In the genomic region with DNA sequence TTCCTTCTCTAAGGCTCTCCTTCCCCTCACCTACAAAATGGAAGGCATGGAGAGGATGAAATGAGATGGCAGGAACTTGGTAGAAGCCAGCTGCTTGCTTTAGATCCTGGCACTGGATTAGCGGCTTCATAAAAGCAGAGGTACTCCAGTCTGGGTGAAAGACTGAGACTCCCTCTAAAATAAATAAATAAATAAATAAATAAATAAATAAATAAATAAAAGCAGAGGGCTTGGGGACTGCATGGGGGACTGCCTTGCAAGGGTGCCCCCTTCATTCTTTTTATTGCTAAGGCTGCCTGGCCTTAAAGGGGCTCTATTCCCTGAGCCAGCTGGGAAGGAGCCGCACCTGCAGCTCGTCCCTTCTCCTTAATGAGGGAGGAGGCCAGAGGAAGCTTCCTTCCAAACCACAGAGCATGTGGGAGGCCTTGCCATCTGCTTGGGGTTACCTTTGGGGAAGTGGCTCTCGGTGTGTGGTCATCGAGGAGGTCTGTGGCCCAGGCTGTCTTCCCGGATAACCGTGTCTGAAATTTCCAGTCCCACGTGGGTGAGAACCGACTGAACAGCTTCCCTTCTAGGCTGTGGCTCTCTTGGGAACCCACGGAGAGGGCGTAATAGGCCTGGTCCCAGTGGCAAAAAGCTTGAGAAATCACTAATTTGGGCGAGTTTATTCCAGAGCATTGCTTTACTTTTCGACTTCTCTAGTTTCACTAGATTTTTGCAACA, we compare ENCODE assay signal across 1 cellular context.
TF ChIP-seq lines count a peak whose summit lies in the region.

No MANE protein-coding gene starts in this region.

TF ChIP-seq in K562, 482 proteins besides CTCF, POLR2A, EP300 and RAD21 (continued from another document and continues in another):
- TF ChIP-seq, protein P1, sequence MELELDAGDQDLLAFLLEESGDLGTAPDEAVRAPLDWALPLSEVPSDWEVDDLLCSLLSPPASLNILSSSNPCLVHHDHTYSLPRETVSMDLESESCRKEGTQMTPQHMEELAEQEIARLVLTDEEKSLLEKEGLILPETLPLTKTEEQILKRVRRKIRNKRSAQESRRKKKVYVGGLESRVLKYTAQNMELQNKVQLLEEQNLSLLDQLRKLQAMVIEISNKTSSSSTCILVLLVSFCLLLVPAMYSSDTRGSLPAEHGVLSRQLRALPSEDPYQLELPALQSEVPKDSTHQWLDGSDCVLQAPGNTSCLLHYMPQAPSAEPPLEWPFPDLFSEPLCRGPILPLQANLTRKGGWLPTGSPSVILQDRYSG (tag; conservative IDR thresholded peaks at IDR 0.05; ENCODE audit: low read depth): no peak
- TF ChIP-seq NR1H2 (CRISPR knock-in tag; IDR thresholded peaks at IDR 0.05) (no peak), BHLHE40 (IDR thresholded peaks at IDR 0.05; ENCODE audit: low read length) (peak; percentile 45; the same call in 1 of the 2 replicates), RBBP5 (IDR thresholded peaks at IDR 0.05; ENCODE audit: borderline replicate concordance, insufficient read depth, low read length, poor library complexity, severe bottlenecking) (peak; percentile 35), KLF6 (CRISPR knock-in tag; IDR thresholded peaks at IDR 0.05; ENCODE audit: borderline replicate concordance) (no peak), FOXA1 (IDR thresholded peaks at IDR 0.05; ENCODE audit: borderline replicate concordance) (no peak), GABPB2 (CRISPR knock-in tag; conservative IDR thresholded peaks at IDR 0.05) (no peak), HMGN3 (IDR thresholded peaks at IDR 0.05; ENCODE audit: borderline replicate concordance, extremely low read depth, insufficient read length, low read depth, low read length) (no peak), ZNF583 (CRISPR knock-in tag; IDR thresholded peaks at IDR 0.05) (no peak), SMAD1 (IDR thresholded peaks at IDR 0.05; ENCODE audit: low read depth, low read length, partially characterized antibody) (no peak), NR4A1 (CRISPR knock-in tag; IDR thresholded peaks at IDR 0.05) (no peak), NR4A1 (tag; IDR thresholded peaks at IDR 0.05) (no peak), HLTF (IDR thresholded peaks at IDR 0.05) (no peak), SRSF3 (IDR thresholded peaks at IDR 0.05; ENCODE audit: insufficient read depth, low read length) (no peak), MAZ (CRISPR knock-in tag; conservative IDR thresholded peaks at IDR 0.05 in 1 of 2, IDR thresholded peaks at IDR 0.05 in 1 of 2) (0 out of 4 replicates have a peak, but pooled peaks of 1 of the 2 experiments have one; percentile 21), ZZZ3 (IDR thresholded peaks at IDR 0.05) (no peak), ZBTB17 (CRISPR knock-in tag; IDR thresholded peaks at IDR 0.05) (0 out of 2 replicates have a peak, but pooled peaks have one; percentile 34), OTX1 (CRISPR knock-in tag; IDR thresholded peaks at IDR 0.05) (no peak), TAL1 (IDR thresholded peaks at IDR 0.05) (peak; percentile 46), ASH1L (IDR thresholded peaks at IDR 0.05; ENCODE audit: borderline replicate concordance, low read depth, partially characterized antibody) (no peak), CC2D1A (IDR thresholded peaks at IDR 0.05) (no peak), MBD2 (IDR thresholded peaks at IDR 0.05; ENCODE audit: borderline replicate concordance, low read depth) (no peak), RBM22 (IDR thresholded peaks at IDR 0.05; ENCODE audit: low read depth, low read length, poor library complexity, severe bottlenecking) (no peak), DIDO1 (tag; IDR thresholded peaks at IDR 0.05; ENCODE audit: low read depth) (no peak), ZNF324 (CRISPR knock-in tag; IDR thresholded peaks at IDR 0.05) (no peak), STAG1 (CRISPR knock-in tag; IDR thresholded peaks at IDR 0.05; ENCODE audit: borderline replicate concordance) (no peak), ZNF212 (CRISPR knock-in tag; IDR thresholded peaks at IDR 0.05) (no peak), RCOR1 (IDR thresholded peaks at IDR 0.05; ENCODE audit: borderline replicate concordance in 1 of 2, low read depth in 2 of 2, low read length in 2 of 2) (0 out of 4 replicates have a peak, but pooled peaks of 1 of the 2 experiments have one; percentile 28), PHTF2 (CRISPR knock-in tag; IDR thresholded peaks at IDR 0.05) (no peak), FOXA3 (CRISPR knock-in tag; conservative IDR thresholded peaks at IDR 0.05 in 1 of 2, IDR thresholded peaks at IDR 0.05 in 1 of 2) (no peak), HOXB6 (CRISPR knock-in tag; IDR thresholded peaks at IDR 0.05; ENCODE audit: borderline replicate concordance) (no peak), TRIM28 (IDR thresholded peaks at IDR 0.05) (no peak), ZNF57 (CRISPR knock-in tag; IDR thresholded peaks at IDR 0.05) (no peak; the same call in 1 of the 2 replicates), ZNF384 (IDR thresholded peaks at IDR 0.05; ENCODE audit: low read depth, low read length) (no peak), LCOR (CRISPR knock-in tag; IDR thresholded peaks at IDR 0.05) (peak; percentile 64; the same call in 1 of the 2 replicates), ZNF143 (CRISPR knock-in tag; IDR thresholded peaks at IDR 0.05) (no peak), SMAD4 (CRISPR knock-in tag; conservative IDR thresholded peaks at IDR 0.05) (peak; percentile 49), ESRRB (CRISPR knock-in tag; IDR thresholded peaks at IDR 0.05; ENCODE audit: borderline replicate concordance) (no peak), ZNF140 (CRISPR knock-in tag; IDR thresholded peaks at IDR 0.05) (no peak), ZNF174 (CRISPR knock-in tag; IDR thresholded peaks at IDR 0.05) (no peak)
- TF ChIP-seq, protein P2, sequence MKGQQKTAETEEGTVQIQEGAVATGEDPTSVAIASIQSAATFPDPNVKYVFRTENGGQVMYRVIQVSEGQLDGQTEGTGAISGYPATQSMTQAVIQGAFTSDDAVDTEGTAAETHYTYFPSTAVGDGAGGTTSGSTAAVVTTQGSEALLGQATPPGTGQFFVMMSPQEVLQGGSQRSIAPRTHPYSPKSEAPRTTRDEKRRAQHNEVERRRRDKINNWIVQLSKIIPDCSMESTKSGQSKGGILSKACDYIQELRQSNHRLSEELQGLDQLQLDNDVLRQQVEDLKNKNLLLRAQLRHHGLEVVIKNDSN (CRISPR knock-in tag; IDR thresholded peaks at IDR 0.05): peak; percentile 65
- TF ChIP-seq, protein P3, sequence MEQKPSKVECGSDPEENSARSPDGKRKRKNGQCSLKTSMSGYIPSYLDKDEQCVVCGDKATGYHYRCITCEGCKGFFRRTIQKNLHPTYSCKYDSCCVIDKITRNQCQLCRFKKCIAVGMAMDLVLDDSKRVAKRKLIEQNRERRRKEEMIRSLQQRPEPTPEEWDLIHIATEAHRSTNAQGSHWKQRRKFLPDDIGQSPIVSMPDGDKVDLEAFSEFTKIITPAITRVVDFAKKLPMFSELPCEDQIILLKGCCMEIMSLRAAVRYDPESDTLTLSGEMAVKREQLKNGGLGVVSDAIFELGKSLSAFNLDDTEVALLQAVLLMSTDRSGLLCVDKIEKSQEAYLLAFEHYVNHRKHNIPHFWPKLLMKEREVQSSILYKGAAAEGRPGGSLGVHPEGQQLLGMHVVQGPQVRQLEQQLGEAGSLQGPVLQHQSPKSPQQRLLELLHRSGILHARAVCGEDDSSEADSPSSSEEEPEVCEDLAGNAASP (IDR thresholded peaks at IDR 0.05): no peak
- TF ChIP-seq, protein P4, sequence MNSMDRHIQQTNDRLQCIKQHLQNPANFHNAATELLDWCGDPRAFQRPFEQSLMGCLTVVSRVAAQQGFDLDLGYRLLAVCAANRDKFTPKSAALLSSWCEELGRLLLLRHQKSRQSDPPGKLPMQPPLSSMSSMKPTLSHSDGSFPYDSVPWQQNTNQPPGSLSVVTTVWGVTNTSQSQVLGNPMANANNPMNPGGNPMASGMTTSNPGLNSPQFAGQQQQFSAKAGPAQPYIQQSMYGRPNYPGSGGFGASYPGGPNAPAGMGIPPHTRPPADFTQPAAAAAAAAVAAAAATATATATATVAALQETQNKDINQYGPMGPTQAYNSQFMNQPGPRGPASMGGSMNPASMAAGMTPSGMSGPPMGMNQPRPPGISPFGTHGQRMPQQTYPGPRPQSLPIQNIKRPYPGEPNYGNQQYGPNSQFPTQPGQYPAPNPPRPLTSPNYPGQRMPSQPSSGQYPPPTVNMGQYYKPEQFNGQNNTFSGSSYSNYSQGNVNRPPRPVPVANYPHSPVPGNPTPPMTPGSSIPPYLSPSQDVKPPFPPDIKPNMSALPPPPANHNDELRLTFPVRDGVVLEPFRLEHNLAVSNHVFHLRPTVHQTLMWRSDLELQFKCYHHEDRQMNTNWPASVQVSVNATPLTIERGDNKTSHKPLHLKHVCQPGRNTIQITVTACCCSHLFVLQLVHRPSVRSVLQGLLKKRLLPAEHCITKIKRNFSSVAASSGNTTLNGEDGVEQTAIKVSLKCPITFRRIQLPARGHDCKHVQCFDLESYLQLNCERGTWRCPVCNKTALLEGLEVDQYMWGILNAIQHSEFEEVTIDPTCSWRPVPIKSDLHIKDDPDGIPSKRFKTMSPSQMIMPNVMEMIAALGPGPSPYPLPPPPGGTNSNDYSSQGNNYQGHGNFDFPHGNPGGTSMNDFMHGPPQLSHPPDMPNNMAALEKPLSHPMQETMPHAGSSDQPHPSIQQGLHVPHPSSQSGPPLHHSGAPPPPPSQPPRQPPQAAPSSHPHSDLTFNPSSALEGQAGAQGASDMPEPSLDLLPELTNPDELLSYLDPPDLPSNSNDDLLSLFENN (IDR thresholded peaks at IDR 0.05; ENCODE audit: low read depth in 2 of 2, low read length in 2 of 2): 0 out of 4 replicates have a peak, but pooled peaks of 1 of the 2 experiments have one; percentile 42
- TF ChIP-seq, protein P5, sequence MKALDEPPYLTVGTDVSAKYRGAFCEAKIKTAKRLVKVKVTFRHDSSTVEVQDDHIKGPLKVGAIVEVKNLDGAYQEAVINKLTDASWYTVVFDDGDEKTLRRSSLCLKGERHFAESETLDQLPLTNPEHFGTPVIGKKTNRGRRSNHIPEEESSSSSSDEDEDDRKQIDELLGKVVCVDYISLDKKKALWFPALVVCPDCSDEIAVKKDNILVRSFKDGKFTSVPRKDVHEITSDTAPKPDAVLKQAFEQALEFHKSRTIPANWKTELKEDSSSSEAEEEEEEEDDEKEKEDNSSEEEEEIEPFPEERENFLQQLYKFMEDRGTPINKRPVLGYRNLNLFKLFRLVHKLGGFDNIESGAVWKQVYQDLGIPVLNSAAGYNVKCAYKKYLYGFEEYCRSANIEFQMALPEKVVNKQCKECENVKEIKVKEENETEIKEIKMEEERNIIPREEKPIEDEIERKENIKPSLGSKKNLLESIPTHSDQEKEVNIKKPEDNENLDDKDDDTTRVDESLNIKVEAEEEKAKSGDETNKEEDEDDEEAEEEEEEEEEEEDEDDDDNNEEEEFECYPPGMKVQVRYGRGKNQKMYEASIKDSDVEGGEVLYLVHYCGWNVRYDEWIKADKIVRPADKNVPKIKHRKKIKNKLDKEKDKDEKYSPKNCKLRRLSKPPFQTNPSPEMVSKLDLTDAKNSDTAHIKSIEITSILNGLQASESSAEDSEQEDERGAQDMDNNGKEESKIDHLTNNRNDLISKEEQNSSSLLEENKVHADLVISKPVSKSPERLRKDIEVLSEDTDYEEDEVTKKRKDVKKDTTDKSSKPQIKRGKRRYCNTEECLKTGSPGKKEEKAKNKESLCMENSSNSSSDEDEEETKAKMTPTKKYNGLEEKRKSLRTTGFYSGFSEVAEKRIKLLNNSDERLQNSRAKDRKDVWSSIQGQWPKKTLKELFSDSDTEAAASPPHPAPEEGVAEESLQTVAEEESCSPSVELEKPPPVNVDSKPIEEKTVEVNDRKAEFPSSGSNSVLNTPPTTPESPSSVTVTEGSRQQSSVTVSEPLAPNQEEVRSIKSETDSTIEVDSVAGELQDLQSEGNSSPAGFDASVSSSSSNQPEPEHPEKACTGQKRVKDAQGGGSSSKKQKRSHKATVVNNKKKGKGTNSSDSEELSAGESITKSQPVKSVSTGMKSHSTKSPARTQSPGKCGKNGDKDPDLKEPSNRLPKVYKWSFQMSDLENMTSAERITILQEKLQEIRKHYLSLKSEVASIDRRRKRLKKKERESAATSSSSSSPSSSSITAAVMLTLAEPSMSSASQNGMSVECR (CRISPR knock-in tag; IDR thresholded peaks at IDR 0.05): no peak
- TF ChIP-seq, protein P6, sequence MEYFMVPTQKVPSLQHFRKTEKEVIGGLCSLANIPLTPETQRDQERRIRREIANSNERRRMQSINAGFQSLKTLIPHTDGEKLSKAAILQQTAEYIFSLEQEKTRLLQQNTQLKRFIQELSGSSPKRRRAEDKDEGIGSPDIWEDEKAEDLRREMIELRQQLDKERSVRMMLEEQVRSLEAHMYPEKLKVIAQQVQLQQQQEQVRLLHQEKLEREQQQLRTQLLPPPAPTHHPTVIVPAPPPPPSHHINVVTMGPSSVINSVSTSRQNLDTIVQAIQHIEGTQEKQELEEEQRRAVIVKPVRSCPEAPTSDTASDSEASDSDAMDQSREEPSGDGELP (CRISPR knock-in tag; IDR thresholded peaks at IDR 0.05; ENCODE audit: borderline replicate concordance): peak; percentile 82
- TF ChIP-seq, protein P7, sequence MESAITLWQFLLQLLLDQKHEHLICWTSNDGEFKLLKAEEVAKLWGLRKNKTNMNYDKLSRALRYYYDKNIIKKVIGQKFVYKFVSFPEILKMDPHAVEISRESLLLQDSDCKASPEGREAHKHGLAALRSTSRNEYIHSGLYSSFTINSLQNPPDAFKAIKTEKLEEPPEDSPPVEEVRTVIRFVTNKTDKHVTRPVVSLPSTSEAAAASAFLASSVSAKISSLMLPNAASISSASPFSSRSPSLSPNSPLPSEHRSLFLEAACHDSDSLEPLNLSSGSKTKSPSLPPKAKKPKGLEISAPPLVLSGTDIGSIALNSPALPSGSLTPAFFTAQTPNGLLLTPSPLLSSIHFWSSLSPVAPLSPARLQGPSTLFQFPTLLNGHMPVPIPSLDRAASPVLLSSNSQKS (CRISPR knock-in tag; IDR thresholded peaks at IDR 0.05): no peak
- TF ChIP-seq, protein P8, sequence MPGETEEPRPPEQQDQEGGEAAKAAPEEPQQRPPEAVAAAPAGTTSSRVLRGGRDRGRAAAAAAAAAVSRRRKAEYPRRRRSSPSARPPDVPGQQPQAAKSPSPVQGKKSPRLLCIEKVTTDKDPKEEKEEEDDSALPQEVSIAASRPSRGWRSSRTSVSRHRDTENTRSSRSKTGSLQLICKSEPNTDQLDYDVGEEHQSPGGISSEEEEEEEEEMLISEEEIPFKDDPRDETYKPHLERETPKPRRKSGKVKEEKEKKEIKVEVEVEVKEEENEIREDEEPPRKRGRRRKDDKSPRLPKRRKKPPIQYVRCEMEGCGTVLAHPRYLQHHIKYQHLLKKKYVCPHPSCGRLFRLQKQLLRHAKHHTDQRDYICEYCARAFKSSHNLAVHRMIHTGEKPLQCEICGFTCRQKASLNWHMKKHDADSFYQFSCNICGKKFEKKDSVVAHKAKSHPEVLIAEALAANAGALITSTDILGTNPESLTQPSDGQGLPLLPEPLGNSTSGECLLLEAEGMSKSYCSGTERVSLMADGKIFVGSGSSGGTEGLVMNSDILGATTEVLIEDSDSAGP (CRISPR knock-in tag; IDR thresholded peaks at IDR 0.05): no peak
- TF ChIP-seq, protein P9, sequence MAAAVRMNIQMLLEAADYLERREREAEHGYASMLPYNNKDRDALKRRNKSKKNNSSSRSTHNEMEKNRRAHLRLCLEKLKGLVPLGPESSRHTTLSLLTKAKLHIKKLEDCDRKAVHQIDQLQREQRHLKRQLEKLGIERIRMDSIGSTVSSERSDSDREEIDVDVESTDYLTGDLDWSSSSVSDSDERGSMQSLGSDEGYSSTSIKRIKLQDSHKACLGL (CRISPR knock-in tag; IDR thresholded peaks at IDR 0.05; ENCODE audit: borderline replicate concordance, poor library complexity, severe bottlenecking): no peak
- TF ChIP-seq, protein P10, sequence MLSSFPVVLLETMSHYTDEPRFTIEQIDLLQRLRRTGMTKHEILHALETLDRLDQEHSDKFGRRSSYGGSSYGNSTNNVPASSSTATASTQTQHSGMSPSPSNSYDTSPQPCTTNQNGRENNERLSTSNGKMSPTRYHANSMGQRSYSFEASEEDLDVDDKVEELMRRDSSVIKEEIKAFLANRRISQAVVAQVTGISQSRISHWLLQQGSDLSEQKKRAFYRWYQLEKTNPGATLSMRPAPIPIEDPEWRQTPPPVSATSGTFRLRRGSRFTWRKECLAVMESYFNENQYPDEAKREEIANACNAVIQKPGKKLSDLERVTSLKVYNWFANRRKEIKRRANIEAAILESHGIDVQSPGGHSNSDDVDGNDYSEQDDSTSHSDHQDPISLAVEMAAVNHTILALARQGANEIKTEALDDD (IDR thresholded peaks at IDR 0.05): no peak
